In genomic region chr1:36528361-36529349, GRCh38 we compare ENCODE assay signal across 14 cellular contexts. TPM values are rescaled to one million over a fixed set of nuclear protein-coding genes. Genes with fewer than 3 reads are reported as not detected.
DNase-seq lines count a peak whose midpoint lies in the region; ATAC-seq and TF ChIP-seq lines count a peak whose summit lies in the region.
"Had no signal": no experiment of that assay in that cellular context is flagged by ENCODE, and none has a peak within 500 bp of the region (broad histone marks: within the 10 kb centered on the region; RNA-seq: fewer than 3 reads in every experiment).

No MANE protein-coding gene starts in this region.

- H3K27ac ChIP-seq in OCI-LY7 (ENCODE audit: low read depth, low read length, poor library complexity, severe bottlenecking): no peak overlapping the region
- H3K27ac ChIP-seq: KMS-11, suprapubic skin had no signal

- POLR2A ChIA-PET in BJ (lab: Charles Lee) (no interaction called here), OCI-LY7 (lab: Charles Lee) (no interaction called here)

- H3K36me3 ChIP-seq in BJ (ENCODE audit: control insufficient read depth, insufficient read depth, low read length) (no peaks in the 10 kb centered on the region), OCI-LY7 (ENCODE audit: insufficient read depth, low read length) (no peaks in the 10 kb centered on the region)
- H3K36me3 ChIP-seq: suprapubic skin had no signal

- H3K27me3 ChIP-seq in BJ (ENCODE audit: control insufficient read depth, insufficient read depth, low read length): no peaks in the 10 kb centered on the region

- no peak overlapping the region for H3K4me2 ChIP-seq in OCI-LY7 (ENCODE audit: low read length)
- H3K4me2 ChIP-seq: KMS-11 had no signal

- H3K4me1 ChIP-seq in OCI-LY7 (ENCODE audit: insufficient read depth, low read length, poor library complexity, severe bottlenecking): no peaks in the 10 kb centered on the region
- H3K4me1 ChIP-seq: Caco-2, suprapubic skin had no signal

- CTCF ChIA-PET in BJ (lab: Yijun Ruan, JAX): interaction anchor here (0.6 to 2.9 kb wide), 2 partner anchors 13 to 67 kb away, joined by 3 to 8 read pairs; no protein-coding TSS in a partner anchor
- CTCF ChIA-PET in OCI-LY7 (lab: Charles Lee; ENCODE audit: unreplicated experiment): no interaction called here

- no peak for DNase-seq in BJ (ENCODE audit: low read depth)
- peak; percentile 11 for DNase-seq in OCI-LY7 (ENCODE audit: low spot score)
- DNase-seq in activated CD4-positive, alpha-beta T cell treated with anti-CD3 and anti-CD28 coated beads, Interleukin-2, amount 50 U/mL, for 4 hours: no peak
- DNase-seq: activated CD4-positive, alpha-beta T cell treated with anti-CD3 and anti-CD28 coated beads for 48 hours; activated naive CD4-positive, alpha-beta T cell treated with anti-CD3 and anti-CD28 coated beads for 36 hours; Caco-2; retina had no signal

- H3K9me3 ChIP-seq in OCI-LY7 (ENCODE audit: low read length): no peaks in the 10 kb centered on the region
- H3K9me3 ChIP-seq: Caco-2, suprapubic skin had no signal

- no peaks in the 10 kb centered on the region for H3K79me2 ChIP-seq in OCI-LY7 (ENCODE audit: insufficient read depth, low read depth, low read length)

- H2AFZ ChIP-seq in OCI-LY7 (ENCODE audit: low read length): no peak overlapping the region

- peak; percentile 46 for ATAC-seq in esophagus mucosa
- no peak for ATAC-seq in HG03196 (IDR thresholded peaks at IDR 0.05; ENCODE audit: unreplicated experiment)
- ATAC-seq in HG02798 (IDR thresholded peaks at IDR 0.05; ENCODE audit: poor library complexity, unreplicated experiment): no peak
- ATAC-seq in HG03280 (IDR thresholded peaks at IDR 0.05; ENCODE audit: unreplicated experiment): no peak

- intact Hi-C loops in OCI-LY7 (cut with micrococcal nuclease; ENCODE audit: unreplicated experiment): no loop called here

- TF ChIP-seq CTCF in BJ (IDR thresholded peaks at IDR 0.05; ENCODE audit: insufficient read depth, low read depth, low read length) (0 out of 2 replicates have a peak, but pooled peaks have one; percentile 7), GM12874 (IDR thresholded peaks at IDR 0.05; ENCODE audit: insufficient read depth, low read depth, low read length) (peak; percentile 22; the same call in 1 of the 2 replicates), OCI-LY7 (conservative IDR thresholded peaks at IDR 0.05; ENCODE audit: low read length) (peak; percentile 61)

- H4K20me1 ChIP-seq in OCI-LY7 (ENCODE audit: insufficient read depth, low read length): no peaks in the 10 kb centered on the region

- no TSS peak for BruUV-seq in OCI-LY7 (replicated peaks; lab: Mats Ljungman, UMichigan)

- no peaks in the 10 kb centered on the region for H3K9me2 ChIP-seq in OCI-LY7 (ENCODE audit: insufficient read depth, low read length)

- H3K4me3 ChIP-seq in BJ (ENCODE audit: low read depth, low read length) (no peak overlapping the region), OCI-LY7 (ENCODE audit: low read depth, low read length, poor library complexity, severe bottlenecking) (no peak overlapping the region)
- H3K4me3 ChIP-seq: suprapubic skin had no signal

RNA-seq across cellular contexts. Expression of gene CSF3R, which starts 45.9 kb away (rescaled TPM):
- polyA plus RNA-seq in BJ (2011; rRNA removed): not detected in 2 replicates
- polyA minus RNA-seq in BJ (2011; rRNA and poly(A)+ RNA removed): not detected in 2 replicates
- total RNA-seq in OCI-LY7 (2014; rRNA removed; shearing (Covaris generic)): not detected in 2 replicates
- total RNA-seq in OCI-LY7 (2022) (not detected in 2 replicates), esophagus mucosa (3.2 TPM)

Comparison
In these comparisons a context has a peak if more than half of its experiments do, and no peak if none do; other contexts are left out.
1. CTCF ChIP-seq: peak in every context shown above with its lines; median percentile 61 in OCI-LY7; 22 in GM12874; 7 in BJ.